1 cellular context compared by ENCODE assay signal in genomic region chr3:182683335-182684257, GRCh38.
TF ChIP-seq lines count a peak whose summit lies in the region.

No MANE protein-coding gene starts in this region.

TF ChIP-seq in GM23338, 12 proteins besides CTCF, POLR2A, EP300 and RAD21 (continued from another document):
- TF ChIP-seq ZNF462 (CRISPR knock-in tag; IDR thresholded peaks at IDR 0.05) (no peak), ETS1 (IDR thresholded peaks at IDR 0.05) (no peak), POLR2AphosphoS5 (IDR thresholded peaks at IDR 0.05; ENCODE audit: low read depth) (no peak), EZH2 (IDR thresholded peaks at IDR 0.05; ENCODE audit: low read depth, unreplicated experiment) (no peak)
